1 cellular context compared by ENCODE assay signal in the genomic region with DNA sequence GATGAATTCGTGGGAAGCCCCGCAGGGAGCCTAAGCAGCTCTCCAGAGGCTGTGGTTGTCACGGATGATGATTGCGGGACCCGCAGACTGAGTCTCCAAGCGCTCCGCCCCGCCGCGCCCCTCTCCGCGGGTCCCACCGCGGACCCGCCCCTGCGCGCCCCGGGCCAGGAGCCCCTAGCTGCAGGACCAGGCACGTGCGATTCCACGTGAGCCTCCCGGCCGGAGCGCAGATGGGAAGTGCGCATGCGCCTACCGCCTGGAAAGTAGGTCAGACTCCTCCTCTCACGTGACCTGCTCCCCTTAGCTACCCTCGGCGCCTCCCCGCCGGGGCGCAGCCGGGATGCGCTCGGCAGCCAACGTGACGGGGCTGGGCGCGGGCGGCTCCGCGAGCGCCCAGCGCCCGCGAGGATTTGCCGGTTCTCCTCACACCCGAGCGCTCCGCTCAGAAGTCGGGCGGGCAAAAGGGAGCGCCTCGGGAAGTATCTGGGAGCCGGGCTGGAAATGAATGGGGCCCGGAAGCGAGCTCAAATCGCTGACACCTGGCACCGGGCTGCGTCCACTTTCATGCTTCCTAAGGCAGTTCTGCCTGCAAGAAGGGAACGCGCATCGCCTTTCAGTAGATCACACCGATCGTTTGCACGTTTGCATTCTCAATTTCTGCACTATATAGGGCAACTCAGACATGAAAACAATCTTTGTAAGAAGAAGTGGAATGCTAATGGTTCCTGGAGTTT.
TF ChIP-seq lines count a peak whose summit lies in the region.

No MANE protein-coding gene starts in this region.

TF ChIP-seq in K562, 482 proteins besides CTCF, POLR2A, EP300 and RAD21 (continued from another document and continues in another):
- TF ChIP-seq, protein P1, sequence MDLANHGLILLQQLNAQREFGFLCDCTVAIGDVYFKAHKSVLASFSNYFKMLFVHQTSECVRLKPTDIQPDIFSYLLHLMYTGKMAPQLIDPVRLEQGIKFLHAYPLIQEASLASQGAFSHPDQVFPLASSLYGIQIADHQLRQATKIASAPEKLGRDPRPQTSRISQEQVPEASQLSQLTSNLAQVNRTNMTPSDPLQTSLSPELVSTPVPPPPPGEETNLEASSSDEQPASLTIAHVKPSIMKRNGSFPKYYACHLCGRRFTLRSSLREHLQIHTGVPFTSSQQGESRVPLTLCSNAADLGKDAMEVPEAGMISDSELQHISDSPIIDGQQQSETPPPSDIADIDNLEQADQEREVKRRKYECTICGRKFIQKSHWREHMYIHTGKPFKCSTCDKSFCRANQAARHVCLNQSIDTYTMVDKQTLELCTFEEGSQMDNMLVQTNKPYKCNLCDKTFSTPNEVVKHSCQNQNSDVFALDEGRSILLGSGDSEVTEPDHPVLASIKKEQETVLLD (IDR thresholded peaks at IDR 0.05) = peak; percentile 59; the same call in 1 of the 2 replicates
- TF ChIP-seq FOXK1 (CRISPR knock-in tag; IDR thresholded peaks at IDR 0.05; ENCODE audit: borderline replicate concordance) (no peak), TBP (optimal IDR thresholded peaks at IDR 0.05; ENCODE audit: low read depth, low read length) (peak; percentile 42), MCM5 (IDR thresholded peaks at IDR 0.05; ENCODE audit: low read depth) (no peak), POLR2AphosphoS5 (IDR thresholded peaks at IDR 0.05; ENCODE audit: control insufficient read depth, insufficient read depth, low read depth, low read length) (no peak), ESRRA (IDR thresholded peaks at IDR 0.05; ENCODE audit: borderline replicate concordance, low read depth) (no peak), HDAC3 (IDR thresholded peaks at IDR 0.05; ENCODE audit: borderline replicate concordance, partially characterized antibody) (no peak), ZNF282 (CRISPR knock-in tag; IDR thresholded peaks at IDR 0.05) (no peak), PYGO2 (tag; IDR thresholded peaks at IDR 0.05) (no peak), NFATC3 (IDR thresholded peaks at IDR 0.05) (no peak), RHOXF2B (CRISPR knock-in tag; conservative IDR thresholded peaks at IDR 0.05) (no peak), RB1 (IDR thresholded peaks at IDR 0.05; ENCODE audit: low read depth) (peak; percentile 36; the same call in 1 of the 2 replicates), KDM1A (IDR thresholded peaks at IDR 0.05) (no peak), SFPQ (IDR thresholded peaks at IDR 0.05; ENCODE audit: low read depth, low read length) (no peak), CTBP1 (IDR thresholded peaks at IDR 0.05; ENCODE audit: borderline replicate concordance) (peak; percentile 85), HOXB6 (CRISPR knock-in tag; IDR thresholded peaks at IDR 0.05; ENCODE audit: borderline replicate concordance) (no peak), NR4A1 (CRISPR knock-in tag; IDR thresholded peaks at IDR 0.05) (no peak), NR4A1 (tag; IDR thresholded peaks at IDR 0.05) (no peak), PRDM10 (IDR thresholded peaks at IDR 0.05; ENCODE audit: partially characterized antibody) (peak; percentile 72), CREB1 (IDR thresholded peaks at IDR 0.05) (no peak), CREB1 (CRISPR knock-in tag; IDR thresholded peaks at IDR 0.05) (no peak), RNF2 (IDR thresholded peaks at IDR 0.05) (no peak; the same call in 1 of the 2 replicates), THRA (IDR thresholded peaks at IDR 0.05) (no peak), MXI1 (IDR thresholded peaks at IDR 0.05; ENCODE audit: low read depth, low read length) (peak; percentile 16; the same call in 1 of the 2 replicates), ZBTB8A (IDR thresholded peaks at IDR 0.05; ENCODE audit: partially characterized antibody) (no peak), TEAD4 (IDR thresholded peaks at IDR 0.05; ENCODE audit: low read length) (no peak), TEAD4 (CRISPR knock-in tag; IDR thresholded peaks at IDR 0.05; ENCODE audit: borderline replicate concordance) (0 out of 2 replicates have a peak, but pooled peaks have one; percentile 83), ZNF764 (CRISPR knock-in tag; IDR thresholded peaks at IDR 0.05; ENCODE audit: low read depth) (no peak), HMG20B (CRISPR knock-in tag; IDR thresholded peaks at IDR 0.05) (no peak), MAFK (IDR thresholded peaks at IDR 0.05; ENCODE audit: low read length) (no peak), BRD4 (IDR thresholded peaks at IDR 0.05) (no peak), CHD2 (IDR thresholded peaks at IDR 0.05; ENCODE audit: low read depth, low read length) (0 out of 2 replicates have a peak, but pooled peaks have one; percentile 12), ZC3H8 (IDR thresholded peaks at IDR 0.05) (no peak), PPARD (CRISPR knock-in tag; IDR thresholded peaks at IDR 0.05) (no peak), MAFG (tag; conservative IDR thresholded peaks at IDR 0.05) (no peak), GATAD2A (IDR thresholded peaks at IDR 0.05) (no peak)
- TF ChIP-seq, protein P2, sequence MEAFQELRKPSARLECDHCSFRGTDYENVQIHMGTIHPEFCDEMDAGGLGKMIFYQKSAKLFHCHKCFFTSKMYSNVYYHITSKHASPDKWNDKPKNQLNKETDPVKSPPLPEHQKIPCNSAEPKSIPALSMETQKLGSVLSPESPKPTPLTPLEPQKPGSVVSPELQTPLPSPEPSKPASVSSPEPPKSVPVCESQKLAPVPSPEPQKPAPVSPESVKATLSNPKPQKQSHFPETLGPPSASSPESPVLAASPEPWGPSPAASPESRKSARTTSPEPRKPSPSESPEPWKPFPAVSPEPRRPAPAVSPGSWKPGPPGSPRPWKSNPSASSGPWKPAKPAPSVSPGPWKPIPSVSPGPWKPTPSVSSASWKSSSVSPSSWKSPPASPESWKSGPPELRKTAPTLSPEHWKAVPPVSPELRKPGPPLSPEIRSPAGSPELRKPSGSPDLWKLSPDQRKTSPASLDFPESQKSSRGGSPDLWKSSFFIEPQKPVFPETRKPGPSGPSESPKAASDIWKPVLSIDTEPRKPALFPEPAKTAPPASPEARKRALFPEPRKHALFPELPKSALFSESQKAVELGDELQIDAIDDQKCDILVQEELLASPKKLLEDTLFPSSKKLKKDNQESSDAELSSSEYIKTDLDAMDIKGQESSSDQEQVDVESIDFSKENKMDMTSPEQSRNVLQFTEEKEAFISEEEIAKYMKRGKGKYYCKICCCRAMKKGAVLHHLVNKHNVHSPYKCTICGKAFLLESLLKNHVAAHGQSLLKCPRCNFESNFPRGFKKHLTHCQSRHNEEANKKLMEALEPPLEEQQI (IDR thresholded peaks at IDR 0.05) = no peak
- TF ChIP-seq, protein P3, sequence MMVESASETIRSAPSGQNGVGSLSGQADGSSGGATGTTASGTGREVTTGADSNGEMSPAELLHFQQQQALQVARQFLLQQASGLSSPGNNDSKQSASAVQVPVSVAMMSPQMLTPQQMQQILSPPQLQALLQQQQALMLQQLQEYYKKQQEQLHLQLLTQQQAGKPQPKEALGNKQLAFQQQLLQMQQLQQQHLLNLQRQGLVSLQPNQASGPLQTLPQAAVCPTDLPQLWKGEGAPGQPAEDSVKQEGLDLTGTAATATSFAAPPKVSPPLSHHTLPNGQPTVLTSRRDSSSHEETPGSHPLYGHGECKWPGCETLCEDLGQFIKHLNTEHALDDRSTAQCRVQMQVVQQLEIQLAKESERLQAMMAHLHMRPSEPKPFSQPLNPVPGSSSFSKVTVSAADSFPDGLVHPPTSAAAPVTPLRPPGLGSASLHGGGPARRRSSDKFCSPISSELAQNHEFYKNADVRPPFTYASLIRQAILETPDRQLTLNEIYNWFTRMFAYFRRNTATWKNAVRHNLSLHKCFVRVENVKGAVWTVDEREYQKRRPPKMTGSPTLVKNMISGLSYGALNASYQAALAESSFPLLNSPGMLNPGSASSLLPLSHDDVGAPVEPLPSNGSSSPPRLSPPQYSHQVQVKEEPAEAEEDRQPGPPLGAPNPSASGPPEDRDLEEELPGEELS (CRISPR knock-in tag; IDR thresholded peaks at IDR 0.05; ENCODE audit: borderline replicate concordance) = peak; percentile 43; the same call in 1 of the 2 replicates
- TF ChIP-seq, protein P4, sequence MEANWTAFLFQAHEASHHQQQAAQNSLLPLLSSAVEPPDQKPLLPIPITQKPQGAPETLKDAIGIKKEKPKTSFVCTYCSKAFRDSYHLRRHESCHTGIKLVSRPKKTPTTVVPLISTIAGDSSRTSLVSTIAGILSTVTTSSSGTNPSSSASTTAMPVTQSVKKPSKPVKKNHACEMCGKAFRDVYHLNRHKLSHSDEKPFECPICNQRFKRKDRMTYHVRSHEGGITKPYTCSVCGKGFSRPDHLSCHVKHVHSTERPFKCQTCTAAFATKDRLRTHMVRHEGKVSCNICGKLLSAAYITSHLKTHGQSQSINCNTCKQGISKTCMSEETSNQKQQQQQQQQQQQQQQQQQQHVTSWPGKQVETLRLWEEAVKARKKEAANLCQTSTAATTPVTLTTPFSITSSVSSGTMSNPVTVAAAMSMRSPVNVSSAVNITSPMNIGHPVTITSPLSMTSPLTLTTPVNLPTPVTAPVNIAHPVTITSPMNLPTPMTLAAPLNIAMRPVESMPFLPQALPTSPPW (CRISPR knock-in tag; IDR thresholded peaks at IDR 0.05) = peak; percentile 45; the same call in 1 of the 2 replicates
- TF ChIP-seq, protein P5, sequence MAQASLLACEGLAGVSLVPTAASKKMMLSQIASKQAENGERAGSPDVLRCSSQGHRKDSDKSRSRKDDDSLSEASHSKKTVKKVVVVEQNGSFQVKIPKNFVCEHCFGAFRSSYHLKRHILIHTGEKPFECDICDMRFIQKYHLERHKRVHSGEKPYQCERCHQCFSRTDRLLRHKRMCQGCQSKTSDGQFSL (CRISPR knock-in tag; IDR thresholded peaks at IDR 0.05) = peak; percentile 25; the same call in 1 of the 2 replicates
- TF ChIP-seq, protein P5 (tag; IDR thresholded peaks at IDR 0.05) = no peak
- TF ChIP-seq, protein P6, sequence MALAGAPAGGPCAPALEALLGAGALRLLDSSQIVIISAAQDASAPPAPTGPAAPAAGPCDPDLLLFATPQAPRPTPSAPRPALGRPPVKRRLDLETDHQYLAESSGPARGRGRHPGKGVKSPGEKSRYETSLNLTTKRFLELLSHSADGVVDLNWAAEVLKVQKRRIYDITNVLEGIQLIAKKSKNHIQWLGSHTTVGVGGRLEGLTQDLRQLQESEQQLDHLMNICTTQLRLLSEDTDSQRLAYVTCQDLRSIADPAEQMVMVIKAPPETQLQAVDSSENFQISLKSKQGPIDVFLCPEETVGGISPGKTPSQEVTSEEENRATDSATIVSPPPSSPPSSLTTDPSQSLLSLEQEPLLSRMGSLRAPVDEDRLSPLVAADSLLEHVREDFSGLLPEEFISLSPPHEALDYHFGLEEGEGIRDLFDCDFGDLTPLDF (CRISPR knock-in tag; IDR thresholded peaks at IDR 0.05) = peak; percentile 54; the same call in 1 of the 2 replicates
- TF ChIP-seq, protein P7, sequence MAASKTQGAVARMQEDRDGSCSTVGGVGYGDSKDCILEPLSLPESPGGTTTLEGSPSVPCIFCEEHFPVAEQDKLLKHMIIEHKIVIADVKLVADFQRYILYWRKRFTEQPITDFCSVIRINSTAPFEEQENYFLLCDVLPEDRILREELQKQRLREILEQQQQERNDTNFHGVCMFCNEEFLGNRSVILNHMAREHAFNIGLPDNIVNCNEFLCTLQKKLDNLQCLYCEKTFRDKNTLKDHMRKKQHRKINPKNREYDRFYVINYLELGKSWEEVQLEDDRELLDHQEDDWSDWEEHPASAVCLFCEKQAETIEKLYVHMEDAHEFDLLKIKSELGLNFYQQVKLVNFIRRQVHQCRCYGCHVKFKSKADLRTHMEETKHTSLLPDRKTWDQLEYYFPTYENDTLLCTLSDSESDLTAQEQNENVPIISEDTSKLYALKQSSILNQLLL (CRISPR knock-in tag; IDR thresholded peaks at IDR 0.05; ENCODE audit: borderline replicate concordance) = no peak
